ENCODE assay signal across 1 cellular context in the genomic region with DNA sequence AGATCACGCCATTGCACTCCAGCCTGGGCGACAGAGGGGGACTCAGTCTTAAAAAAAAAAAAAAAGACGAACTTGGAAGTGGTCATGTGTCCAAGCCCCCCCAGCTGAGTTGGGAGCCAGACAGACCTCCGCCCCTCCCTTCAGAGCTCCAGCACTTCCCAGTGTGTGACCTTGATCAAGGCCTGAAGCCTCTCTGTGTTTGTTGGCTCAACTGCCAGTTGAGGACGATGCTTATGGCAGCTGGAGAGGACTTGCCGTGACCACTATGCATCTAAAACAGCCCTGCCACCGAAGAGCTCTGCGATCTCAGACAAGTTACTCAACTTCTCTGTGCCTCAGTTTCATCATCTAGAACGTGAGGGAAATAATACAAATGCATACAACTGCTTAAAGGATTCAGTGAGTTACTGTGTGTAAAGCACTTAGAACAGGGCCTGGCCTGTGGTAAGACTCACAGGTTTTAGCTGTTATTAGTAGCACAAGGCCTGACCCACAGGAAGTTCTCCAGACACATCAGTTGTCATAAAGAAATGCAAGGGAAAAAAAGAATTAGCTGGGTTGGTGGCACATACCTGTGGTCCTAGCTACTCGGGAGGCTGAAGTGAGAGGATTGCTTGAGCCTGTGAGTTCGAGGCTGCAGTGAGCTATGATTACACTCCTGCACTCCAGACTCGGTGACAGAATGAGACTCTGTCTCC.
TF ChIP-seq lines count a peak whose summit lies in the region.

No MANE protein-coding gene starts in this region.

TF ChIP-seq in GM23338, 12 proteins besides CTCF, POLR2A, EP300 and RAD21:
- TF ChIP-seq EZH2phosphoT487 (IDR thresholded peaks at IDR 0.05; ENCODE audit: unreplicated experiment), result no peak
- no peak for TF ChIP-seq POLR2AphosphoS5 (IDR thresholded peaks at IDR 0.05; ENCODE audit: low read depth)
- no peak for TF ChIP-seq CREB1 (CRISPR knock-in tag; IDR thresholded peaks at IDR 0.05; ENCODE audit: low read depth)
- no peak for TF ChIP-seq EZH2 (IDR thresholded peaks at IDR 0.05; ENCODE audit: low read depth, unreplicated experiment)
- TF ChIP-seq STAT1 (IDR thresholded peaks at IDR 0.05; ENCODE audit: unreplicated experiment), result no peak
- TF ChIP-seq NANOG (IDR thresholded peaks at IDR 0.05; ENCODE audit: borderline replicate concordance), result no peak
- TF ChIP-seq, protein P1, sequence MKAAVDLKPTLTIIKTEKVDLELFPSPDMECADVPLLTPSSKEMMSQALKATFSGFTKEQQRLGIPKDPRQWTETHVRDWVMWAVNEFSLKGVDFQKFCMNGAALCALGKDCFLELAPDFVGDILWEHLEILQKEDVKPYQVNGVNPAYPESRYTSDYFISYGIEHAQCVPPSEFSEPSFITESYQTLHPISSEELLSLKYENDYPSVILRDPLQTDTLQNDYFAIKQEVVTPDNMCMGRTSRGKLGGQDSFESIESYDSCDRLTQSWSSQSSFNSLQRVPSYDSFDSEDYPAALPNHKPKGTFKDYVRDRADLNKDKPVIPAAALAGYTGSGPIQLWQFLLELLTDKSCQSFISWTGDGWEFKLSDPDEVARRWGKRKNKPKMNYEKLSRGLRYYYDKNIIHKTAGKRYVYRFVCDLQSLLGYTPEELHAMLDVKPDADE (IDR thresholded peaks at IDR 0.05), result no peak
- TF ChIP-seq, protein P2, sequence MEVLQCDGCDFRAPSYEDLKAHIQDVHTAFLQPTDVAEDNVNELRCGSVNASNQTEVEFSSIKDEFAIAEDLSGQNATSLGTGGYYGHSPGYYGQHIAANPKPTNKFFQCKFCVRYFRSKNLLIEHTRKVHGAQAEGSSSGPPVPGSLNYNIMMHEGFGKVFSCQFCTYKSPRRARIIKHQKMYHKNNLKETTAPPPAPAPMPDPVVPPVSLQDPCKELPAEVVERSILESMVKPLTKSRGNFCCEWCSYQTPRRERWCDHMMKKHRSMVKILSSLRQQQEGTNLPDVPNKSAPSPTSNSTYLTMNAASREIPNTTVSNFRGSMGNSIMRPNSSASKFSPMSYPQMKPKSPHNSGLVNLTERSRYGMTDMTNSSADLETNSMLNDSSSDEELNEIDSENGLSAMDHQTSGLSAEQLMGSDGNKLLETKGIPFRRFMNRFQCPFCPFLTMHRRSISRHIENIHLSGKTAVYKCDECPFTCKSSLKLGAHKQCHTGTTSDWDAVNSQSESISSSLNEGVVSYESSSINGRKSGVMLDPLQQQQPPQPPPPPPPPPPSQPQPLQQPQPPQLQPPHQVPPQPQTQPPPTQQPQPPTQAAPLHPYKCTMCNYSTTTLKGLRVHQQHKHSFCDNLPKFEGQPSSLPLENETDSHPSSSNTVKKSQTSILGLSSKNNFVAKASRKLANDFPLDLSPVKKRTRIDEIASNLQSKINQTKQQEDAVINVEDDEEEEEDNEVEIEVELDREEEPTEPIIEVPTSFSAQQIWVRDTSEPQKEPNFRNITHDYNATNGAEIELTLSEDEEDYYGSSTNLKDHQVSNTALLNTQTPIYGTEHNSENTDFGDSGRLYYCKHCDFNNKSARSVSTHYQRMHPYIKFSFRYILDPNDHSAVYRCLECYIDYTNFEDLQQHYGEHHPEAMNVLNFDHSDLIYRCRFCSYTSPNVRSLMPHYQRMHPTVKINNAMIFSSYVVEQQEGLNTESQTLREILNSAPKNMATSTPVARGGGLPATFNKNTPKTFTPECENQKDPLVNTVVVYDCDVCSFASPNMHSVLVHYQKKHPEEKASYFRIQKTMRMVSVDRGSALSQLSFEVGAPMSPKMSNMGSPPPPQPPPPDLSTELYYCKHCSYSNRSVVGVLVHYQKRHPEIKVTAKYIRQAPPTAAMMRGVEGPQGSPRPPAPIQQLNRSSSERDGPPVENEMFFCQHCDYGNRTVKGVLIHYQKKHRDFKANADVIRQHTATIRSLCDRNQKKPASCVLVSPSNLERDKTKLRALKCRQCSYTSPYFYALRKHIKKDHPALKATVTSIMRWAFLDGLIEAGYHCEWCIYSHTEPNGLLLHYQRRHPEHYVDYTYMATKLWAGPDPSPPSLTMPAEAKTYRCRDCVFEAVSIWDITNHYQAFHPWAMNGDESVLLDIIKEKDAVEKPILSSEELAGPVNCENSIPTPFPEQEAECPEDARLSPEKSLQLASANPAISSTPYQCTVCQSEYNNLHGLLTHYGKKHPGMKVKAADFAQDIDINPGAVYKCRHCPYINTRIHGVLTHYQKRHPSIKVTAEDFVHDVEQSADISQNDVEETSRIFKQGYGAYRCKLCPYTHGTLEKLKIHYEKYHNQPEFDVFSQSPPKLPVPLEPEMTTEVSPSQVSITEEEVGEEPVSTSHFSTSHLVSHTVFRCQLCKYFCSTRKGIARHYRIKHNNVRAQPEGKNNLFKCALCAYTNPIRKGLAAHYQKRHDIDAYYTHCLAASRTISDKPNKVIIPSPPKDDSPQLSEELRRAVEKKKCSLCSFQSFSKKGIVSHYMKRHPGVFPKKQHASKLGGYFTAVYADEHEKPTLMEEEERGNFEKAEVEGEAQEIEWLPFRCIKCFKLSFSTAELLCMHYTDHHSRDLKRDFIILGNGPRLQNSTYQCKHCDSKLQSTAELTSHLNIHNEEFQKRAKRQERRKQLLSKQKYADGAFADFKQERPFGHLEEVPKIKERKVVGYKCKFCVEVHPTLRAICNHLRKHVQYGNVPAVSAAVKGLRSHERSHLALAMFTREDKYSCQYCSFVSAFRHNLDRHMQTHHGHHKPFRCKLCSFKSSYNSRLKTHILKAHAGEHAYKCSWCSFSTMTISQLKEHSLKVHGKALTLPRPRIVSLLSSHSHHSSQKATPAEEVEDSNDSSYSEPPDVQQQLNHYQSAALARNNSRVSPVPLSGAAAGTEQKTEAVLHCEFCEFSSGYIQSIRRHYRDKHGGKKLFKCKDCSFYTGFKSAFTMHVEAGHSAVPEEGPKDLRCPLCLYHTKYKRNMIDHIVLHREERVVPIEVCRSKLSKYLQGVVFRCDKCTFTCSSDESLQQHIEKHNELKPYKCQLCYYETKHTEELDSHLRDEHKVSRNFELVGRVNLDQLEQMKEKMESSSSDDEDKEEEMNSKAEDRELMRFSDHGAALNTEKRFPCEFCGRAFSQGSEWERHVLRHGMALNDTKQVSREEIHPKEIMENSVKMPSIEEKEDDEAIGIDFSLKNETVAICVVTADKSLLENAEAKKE (CRISPR knock-in tag; IDR thresholded peaks at IDR 0.05), result no peak
- no peak for TF ChIP-seq ZNF331 (CRISPR knock-in tag; IDR thresholded peaks at IDR 0.05; ENCODE audit: low read depth)
- no peak for TF ChIP-seq JUNB (IDR thresholded peaks at IDR 0.05; ENCODE audit: unreplicated experiment)
- no peak for TF ChIP-seq ZNF114 (CRISPR knock-in tag; IDR thresholded peaks at IDR 0.05)
- TF ChIP-seq REST (IDR thresholded peaks at IDR 0.05; ENCODE audit: unreplicated experiment), result no peak
